8 cellular contexts compared by ENCODE assay signal in the genomic region with DNA sequence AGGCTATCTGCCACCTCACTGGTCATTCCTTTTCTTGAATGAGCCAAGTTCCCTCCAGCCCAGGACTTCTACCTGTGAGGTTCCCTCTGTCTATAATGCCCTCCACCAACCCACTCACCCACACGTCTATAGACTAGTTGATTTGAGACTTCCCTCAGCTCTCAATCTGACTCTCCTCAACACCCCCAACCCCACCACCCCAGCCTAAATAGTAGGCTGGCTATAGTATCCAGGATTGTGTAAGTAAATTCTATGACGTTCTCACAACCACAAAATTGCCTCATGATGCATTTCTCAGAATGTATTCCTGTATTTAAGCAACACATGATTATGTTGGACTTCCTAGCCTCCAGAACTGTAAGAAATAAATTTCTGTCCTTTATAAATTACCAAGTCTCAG. TPM values are rescaled to one million over a fixed set of nuclear protein-coding genes. Genes with fewer than 3 reads are reported as not detected.
DNase-seq lines count a peak whose midpoint lies in the region; ATAC-seq, FAIRE-seq and TF ChIP-seq lines count a peak whose summit lies in the region.

No MANE protein-coding gene starts in this region.

- BruUV-seq in PC-3 (replicated peaks; lab: Mats Ljungman, UMichigan): no TSS peak
- BruUV-seq in endothelial cell of umbilical vein (replicated peaks; lab: Mats Ljungman, UMichigan): no TSS peak

- peaks cover 8% of the 10 kb centered on the region for H3K9me3 Mint-ChIP-seq in progenitor cell of endocrine pancreas (ENCODE audit: low read depth)

- H3K27ac Mint-ChIP-seq in progenitor cell of endocrine pancreas: no peak overlapping the region

- H3K36me3 Mint-ChIP-seq in progenitor cell of endocrine pancreas (ENCODE audit: insufficient read depth): peaks cover 29% of the 10 kb centered on the region

- dilution Hi-C loops in endothelial cell of umbilical vein (cut with MboI; ENCODE audit: extremely low pct_ligation_motif_present, low sequenced_read_pairs): no loop called here

- peak overlapping the region; percentile 93 for H3K4me2 ChIP-seq in PC-3 (ENCODE audit: low read length)
- peak overlapping the region; percentile 97 for H3K4me2 ChIP-seq in endothelial cell of umbilical vein (ENCODE audit: insufficient read depth, low read length)

- intact Hi-C loops in PC-3 (cut with micrococcal nuclease): loop anchor here (5.0 kb wide), 1 partner anchor 170 kb away; no protein-coding TSS in a partner anchor
- intact Hi-C loops in endothelial cell of umbilical vein (cut with micrococcal nuclease): loop anchor here (2.0 to 5.0 kb wide), 3 partner anchors 85 to 291 kb away; a partner anchor contains a TSS
- intact Hi-C loops in left colon (cut with DNase I, micrococcal nuclease): no loop called here

- no peaks in the 10 kb centered on the region for H3K9me1 ChIP-seq in endothelial cell of umbilical vein (replicated peaks; ENCODE audit: control insufficient read depth, extremely low read depth, insufficient read depth, low read length)

- H3K9me2 ChIP-seq in PC-3 (replicated peaks; ENCODE audit: low read length): no peaks in the 10 kb centered on the region

- H3K9me3 ChIP-seq in PC-3 (ENCODE audit: low read length) (no peaks in the 10 kb centered on the region), endothelial cell of umbilical vein (replicated peaks; ENCODE audit: control insufficient read depth, insufficient read depth, low read length) (no peaks in the 10 kb centered on the region)

- no peaks in the 10 kb centered on the region for H3F3A ChIP-seq in PC-3 (ENCODE audit: low read length, unreplicated experiment)

- ATAC-seq in PC-3: no peak
- ATAC-seq in HG02885 (IDR thresholded peaks at IDR 0.05; ENCODE audit: poor library complexity, unreplicated experiment): no peak
- no peak for ATAC-seq in GM19035 (IDR thresholded peaks at IDR 0.05; ENCODE audit: unreplicated experiment)
- no peak for ATAC-seq in left colon

- H4K20me1 ChIP-seq in PC-3 (ENCODE audit: low read length): peaks cover 23% of the 10 kb centered on the region
- H4K20me1 ChIP-seq in endothelial cell of umbilical vein (replicated peaks; ENCODE audit: control insufficient read depth, extremely low read depth, insufficient read depth, low read length): no peaks in the 10 kb centered on the region

- FAIRE-seq in endothelial cell of umbilical vein (lab: Jason Lieb, UNC): no peak

- POLR2A ChIA-PET in PC-3 (lab: Charles Lee; ENCODE audit: unreplicated experiment) (no interaction called here), endothelial cell of umbilical vein (lab: Charles Lee) (no interaction called here)

- H3K4me1 Mint-ChIP-seq in progenitor cell of endocrine pancreas (ENCODE audit: low read depth): peaks cover 30% of the 10 kb centered on the region

- H3K27me3 Mint-ChIP-seq in progenitor cell of endocrine pancreas: no peaks in the 10 kb centered on the region

- H3K9ac ChIP-seq in PC-3 (ENCODE audit: low read length): no peak overlapping the region
- H3K9ac ChIP-seq in endothelial cell of umbilical vein (replicated peaks; ENCODE audit: extremely low read depth, insufficient read depth, low read length): no peak overlapping the region

- H3K4me3 Mint-ChIP-seq in progenitor cell of endocrine pancreas (ENCODE audit: low read depth): peak overlapping the region; percentile 65

- TF ChIP-seq POLR2A in endothelial cell of umbilical vein (IDR thresholded peaks at IDR 0.05; ENCODE audit: low read depth, low read length): no peak

- H3K27ac ChIP-seq in PC-3 (ENCODE audit: low read length) (no peak overlapping the region), endothelial cell of umbilical vein (ENCODE audit: insufficient read depth, low read depth, low read length) (no peak overlapping the region)

- H3K27me3 ChIP-seq in PC-3 (ENCODE audit: low read length) (no peaks in the 10 kb centered on the region), endothelial cell of umbilical vein (ENCODE audit: control insufficient read depth in 2 of 2, insufficient read depth in 2 of 2, low read length in 2 of 2) (no peaks in the 10 kb centered on the region)

- H3K36me3 ChIP-seq in PC-3 (ENCODE audit: low read depth, low read length) (no peaks in the 10 kb centered on the region), endothelial cell of umbilical vein (ENCODE audit: control insufficient read depth in 2 of 2, extremely low read depth in 1 of 2, insufficient read depth in 2 of 2, low read length in 2 of 2) (no peaks in the 10 kb centered on the region)

- peak overlapping the region; percentile 92 for H3K4me3 ChIP-seq in PC-3 (ENCODE audit: low read length)
- peak overlapping the region in 2 of 3 experiments; percentile 6 to 78 for H3K4me3 ChIP-seq in endothelial cell of umbilical vein (replicated peaks in 1 of 3; ENCODE audit: insufficient read depth in 1 of 3, low read depth in 1 of 3, low read length in 3 of 3)

- DNase-seq in GF-D8 (lab: John Stamatoyannopoulos, UW) (peak; percentile 65), PC-3 (no peak), endothelial cell of umbilical vein (ENCODE audit: low read depth, low spot score) (no peak), progenitor cell of endocrine pancreas (ENCODE audit: low spot score, unreplicated experiment) (no peak), GM20000 (ENCODE audit: low spot score) (no peak), left colon (no peak)

- peaks cover 69% of the 10 kb centered on the region for H3K79me2 ChIP-seq in PC-3 (ENCODE audit: low read length)
- peaks cover 40% of the 10 kb centered on the region for H3K79me2 ChIP-seq in endothelial cell of umbilical vein (ENCODE audit: control insufficient read depth, insufficient read depth, low read length)

- H3K4me1 ChIP-seq in PC-3 (ENCODE audit: insufficient read depth, low read length): peaks cover 32% of the 10 kb centered on the region
- H3K4me1 ChIP-seq in endothelial cell of umbilical vein (ENCODE audit: control insufficient read depth, extremely low read depth, insufficient read depth, low read length): peaks cover 9% of the 10 kb centered on the region

- TF ChIP-seq CTCF in PC-3 (conservative IDR thresholded peaks at IDR 0.05; ENCODE audit: low read depth, low read length) (no peak), endothelial cell of umbilical vein (IDR thresholded peaks at IDR 0.05; ENCODE audit: extremely low read depth in 1 of 2, insufficient read depth in 1 of 2, low read depth in 1 of 2, low read length in 2 of 2) (no peak), progenitor cell of endocrine pancreas (IDR thresholded peaks at IDR 0.05; ENCODE audit: unreplicated experiment) (no peak), GM20000 (IDR thresholded peaks at IDR 0.05; ENCODE audit: extremely low read depth, missing control alignments) (no peak)

- CTCF ChIA-PET in PC-3 (lab: Charles Lee) (no interaction called here), endothelial cell of umbilical vein (lab: Charles Lee) (interaction anchor here (1.3 to 2.1 kb wide), 2 partner anchors 10 to 35 kb away, joined by 3 to 8 read pairs; no protein-coding TSS in a partner anchor)

- H2AFZ ChIP-seq in PC-3 (ENCODE audit: low read length): no peak overlapping the region
- H2AFZ ChIP-seq in endothelial cell of umbilical vein (ENCODE audit: low read depth, low read length): no peak overlapping the region

TF ChIP-seq in endothelial cell of umbilical vein, 7 proteins besides CTCF, POLR2A, EP300 and RAD21:
- TF ChIP-seq GATA2 (IDR thresholded peaks at IDR 0.05; ENCODE audit: insufficient read depth, insufficient read length, low read depth, low read length) (no peak), MYC (IDR thresholded peaks at IDR 0.05; ENCODE audit: low read depth, low read length) (no peak), EZH2 (IDR thresholded peaks at IDR 0.05; ENCODE audit: borderline replicate concordance, low read depth, low read length, severe bottlenecking) (no peak), FOS (IDR thresholded peaks at IDR 0.05; ENCODE audit: borderline replicate concordance, insufficient read depth, low read length) (no peak), JUN (IDR thresholded peaks at IDR 0.05; ENCODE audit: borderline replicate concordance, insufficient read depth, insufficient read length, low read depth) (no peak), POLR2AphosphoS5 (IDR thresholded peaks at IDR 0.05; ENCODE audit: insufficient read depth, low read depth, low read length) (no peak)
- TF ChIP-seq, protein P1, sequence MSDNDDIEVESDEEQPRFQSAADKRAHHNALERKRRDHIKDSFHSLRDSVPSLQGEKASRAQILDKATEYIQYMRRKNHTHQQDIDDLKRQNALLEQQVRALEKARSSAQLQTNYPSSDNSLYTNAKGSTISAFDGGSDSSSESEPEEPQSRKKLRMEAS (IDR thresholded peaks at IDR 0.05; ENCODE audit: insufficient read depth, insufficient read length): no peak

RNA-seq across cellular contexts. Expression of a gene that starts 2.2 kb away (rescaled TPM):
- total RNA-seq in PC-3 (2014; rRNA removed) (31.4 and 48.8 TPM in 2 replicates), endothelial cell of umbilical vein (65.6 and 78.7 TPM in 2 replicates), progenitor cell of endocrine pancreas (84.5 and 86.9 TPM in 2 replicates), left colon (100 to 1,000 TPM; 168 to 292 TPM)
- 53.2 and 55.5 TPM in 2 replicates for polyA plus RNA-seq in endothelial cell of umbilical vein
- polyA plus RNA-seq in endothelial cell of umbilical vein (2011; cell fraction: cytosol; rRNA removed): 63.2 and 63.4 TPM in 2 replicates
- polyA plus RNA-seq in endothelial cell of umbilical vein (2011; cell fraction: nucleus; rRNA removed): 62.3 and 69.2 TPM in 2 replicates
- polyA plus RNA-seq in endothelial cell of umbilical vein (2012): 42.6 and 42.7 TPM in 2 replicates
- 50.7 and 51.6 TPM in 2 replicates for polyA minus RNA-seq in endothelial cell of umbilical vein
- polyA minus RNA-seq in endothelial cell of umbilical vein (2011; cell fraction: cytosol; rRNA and poly(A)+ RNA removed): 21.2 TPM
- polyA minus RNA-seq in endothelial cell of umbilical vein (2011; cell fraction: nucleus; rRNA and poly(A)+ RNA removed): 145 and 179 TPM in 2 replicates

Comparison
In these comparisons a context has a peak if more than half of its experiments do, and no peak if none do; other contexts are left out.
1. intact Hi-C loops: an anchor here in PC-3 (5.0 kb wide) and endothelial cell of umbilical vein (2.0 to 5.0 kb wide); none called in left colon.